ENCODE assay signal across 16 cellular contexts in the genomic region with DNA sequence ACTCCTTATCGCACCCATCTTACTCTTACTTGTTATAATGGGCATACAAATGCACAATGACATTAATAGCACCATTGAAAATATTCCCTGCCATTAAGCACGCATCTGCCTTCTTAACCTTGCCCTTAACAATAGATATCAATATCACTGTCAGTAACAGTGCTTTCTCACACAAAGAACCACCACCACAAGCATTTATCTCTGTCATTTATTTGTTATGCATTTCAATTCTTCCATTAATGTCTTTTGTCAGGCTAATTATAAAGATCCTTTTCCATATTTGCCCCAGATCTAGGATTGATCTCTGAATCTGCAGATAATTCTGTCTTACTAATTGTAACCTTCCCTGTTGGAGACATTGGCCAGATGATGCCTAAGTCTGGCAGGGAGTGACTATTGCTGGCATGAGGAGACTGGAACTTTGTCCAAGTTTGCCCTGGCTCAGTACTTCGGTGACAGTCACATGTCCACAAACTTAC.
"Had no signal": no experiment of that assay in that cellular context is flagged by ENCODE, and none has a peak within 500 bp of the region (broad histone marks: within the 10 kb centered on the region; RNA-seq: fewer than 3 reads in every experiment).

No MANE protein-coding gene starts in this region.

- H3K4me1 ChIP-seq: vagina had no signal

- H3K27ac ChIP-seq: foreskin keratinocyte, neutrophil, skin epidermis, tibial nerve, vagina had no signal

- H3K36me3 ChIP-seq: neutrophil, tibial nerve, vagina had no signal

- H3K27me3 ChIP-seq: foreskin keratinocyte, neutrophil, tibial nerve, vagina had no signal

- DNase-seq: activated CD4-positive, alpha-beta T cell treated with anti-CD3 and anti-CD28 coated beads, Interleukin-2, amount 10 ng/mL, durations not matched to agents 24 days and 14 days; activated CD4-positive, CD25-positive, alpha-beta regulatory T cell; activated gamma-delta T cell treated with Interleukin-2 at 50 U/mL for 16 hours; amniotic stem cell; effector memory CD4-positive, alpha-beta T cell; foreskin keratinocyte; left colon; mammary epithelial cell; naive thymus-derived CD8-positive, alpha-beta T cell; retina; stimulated activated CD4-positive, alpha-beta T cell treated with anti-CD3 and anti-CD28 coated beads, Interleukin-15, amount 100 ng/mL, for 24 hours; stimulated activated CD4-positive, alpha-beta T cell treated with anti-CD3 and anti-CD28 coated beads, Interleukin-4, amount 100 ng/mL, for 24 hours had no signal

- H3K4me3 ChIP-seq: skin epidermis, tibial nerve, vagina had no signal

- ATAC-seq: foreskin keratinocyte; left colon; naive thymus-derived CD8-positive, alpha-beta T cell had no signal

- H3K9me3 ChIP-seq: neutrophil, tibial nerve, vagina had no signal
